1 cellular context compared by ENCODE assay signal in the genomic region with DNA sequence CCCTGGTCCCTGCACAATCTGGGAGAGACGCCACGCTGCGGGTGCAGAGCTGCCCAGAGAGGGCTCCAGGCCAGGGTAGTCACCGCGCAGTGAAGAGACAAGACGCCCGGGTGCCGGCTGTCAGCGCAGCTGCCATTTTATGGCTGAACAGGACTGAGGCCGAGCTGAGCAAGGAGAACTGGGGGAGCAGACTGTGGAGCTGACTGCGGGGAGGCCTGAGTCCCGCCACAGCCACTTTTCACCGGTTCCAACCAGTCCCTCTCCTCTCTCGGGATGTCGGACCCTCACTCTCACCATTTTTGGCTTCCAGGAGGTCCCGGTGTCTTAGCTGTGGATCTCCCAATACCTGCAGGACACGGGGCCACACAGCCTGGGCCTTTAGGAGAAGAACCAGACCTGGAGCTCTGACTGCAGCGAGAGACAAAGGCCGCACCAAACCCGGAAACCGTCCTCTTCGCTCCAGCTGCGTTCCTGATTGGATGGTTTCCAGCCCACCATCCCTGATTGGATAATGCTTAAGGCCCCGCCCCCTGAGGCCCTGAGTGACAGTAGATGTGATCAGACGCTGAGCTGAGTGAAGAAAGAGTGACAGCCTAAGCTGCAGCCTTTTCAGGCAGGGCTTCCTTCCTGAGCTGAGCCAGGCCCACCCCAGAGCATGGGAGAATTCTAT.
TF ChIP-seq lines count a peak whose summit lies in the region.

A gene (minus strand): TSS at position 422 of the 670 bp plus-strand sequence. CDS start 125 bp downstream, at position 297.

TF ChIP-seq in SK-N-SH, 30 proteins besides CTCF, POLR2A, EP300 and RAD21 (continued from another document):
- TF ChIP-seq MEF2A (IDR thresholded peaks at IDR 0.05; ENCODE audit: borderline replicate concordance, low read depth) (no peak), TAF1 (IDR thresholded peaks at IDR 0.05; ENCODE audit: borderline replicate concordance, low read depth, low read length) (peak; percentile 70; the same call in 1 of the 2 replicates)
- TF ChIP-seq, protein P1, sequence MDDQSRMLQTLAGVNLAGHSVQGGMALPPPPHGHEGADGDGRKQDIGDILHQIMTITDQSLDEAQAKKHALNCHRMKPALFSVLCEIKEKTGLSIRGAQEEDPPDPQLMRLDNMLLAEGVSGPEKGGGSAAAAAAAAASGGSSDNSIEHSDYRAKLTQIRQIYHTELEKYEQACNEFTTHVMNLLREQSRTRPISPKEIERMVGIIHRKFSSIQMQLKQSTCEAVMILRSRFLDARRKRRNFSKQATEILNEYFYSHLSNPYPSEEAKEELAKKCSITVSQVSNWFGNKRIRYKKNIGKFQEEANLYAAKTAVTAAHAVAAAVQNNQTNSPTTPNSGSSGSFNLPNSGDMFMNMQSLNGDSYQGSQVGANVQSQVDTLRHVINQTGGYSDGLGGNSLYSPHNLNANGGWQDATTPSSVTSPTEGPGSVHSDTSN (IDR thresholded peaks at IDR 0.05): peak; percentile 99
